In the genomic region with DNA sequence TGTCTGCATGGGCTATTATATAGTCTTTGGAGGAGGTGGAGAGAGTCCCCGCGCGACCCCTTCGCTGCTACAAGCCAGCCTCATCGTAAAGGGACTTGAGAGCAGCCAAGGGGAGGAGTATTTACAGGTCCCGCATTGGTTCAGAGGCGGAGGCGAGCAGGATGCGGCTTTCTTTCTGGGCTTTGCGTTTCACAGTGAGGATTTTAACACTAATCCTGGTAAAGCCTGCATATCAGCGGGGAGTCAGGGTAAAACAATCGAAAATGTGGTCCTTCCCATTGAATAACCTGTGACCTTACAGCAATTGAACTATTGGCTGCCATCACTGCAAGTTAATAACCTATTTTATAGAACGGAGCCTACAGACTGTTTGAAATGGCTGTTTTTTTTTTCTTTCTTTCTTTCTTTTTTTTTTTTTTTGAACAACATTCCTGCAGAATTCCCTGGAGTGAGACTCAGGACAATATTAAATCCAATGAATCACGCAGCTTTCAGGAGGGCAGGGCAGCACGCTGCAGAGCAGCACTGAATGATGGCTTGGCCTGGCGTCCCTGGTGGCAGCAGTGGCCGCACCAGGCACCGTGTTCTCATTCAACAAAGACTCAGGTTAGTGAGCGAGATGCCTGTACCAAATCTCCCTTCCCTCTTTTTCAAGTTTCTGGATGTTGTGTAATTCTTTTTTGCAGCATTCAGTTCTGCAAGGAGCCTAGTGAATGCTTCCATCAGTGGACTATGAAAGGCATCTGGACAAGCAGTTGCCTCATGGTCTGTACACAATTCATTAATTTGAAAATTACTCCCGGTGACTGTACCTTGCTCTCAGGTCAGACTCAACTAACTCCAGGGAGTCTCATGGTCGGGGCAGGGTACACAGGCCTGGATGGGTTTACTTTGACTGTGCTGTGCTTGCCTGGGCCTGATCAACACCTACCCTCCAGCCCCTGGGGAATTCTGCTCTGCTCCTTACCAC, we compare ENCODE assay signal across 13 cellular contexts. TPM values are rescaled to one million over a fixed set of nuclear protein-coding genes. Genes with fewer than 3 reads are reported as not detected.
DNase-seq lines count a peak whose midpoint lies in the region; ATAC-seq and TF ChIP-seq lines count a peak whose summit lies in the region.
"Had no signal": no experiment of that assay in that cellular context is flagged by ENCODE, and none has a peak within 500 bp of the region (broad histone marks: within the 10 kb centered on the region; RNA-seq: fewer than 3 reads in every experiment).

No MANE protein-coding gene starts in this region.

- TF ChIP-seq CTCF in PC-3 (conservative IDR thresholded peaks at IDR 0.05; ENCODE audit: low read depth, low read length) (no peak), epithelial cell of esophagus (IDR thresholded peaks at IDR 0.05; ENCODE audit: insufficient read depth, low read depth, low read length, missing control alignments) (no peak)

- peak overlapping the region; percentile 96 for H3K27ac ChIP-seq in PC-3 (ENCODE audit: low read length)
- peak overlapping the region; percentile 45 for H3K27ac ChIP-seq in mesodermal cell (ENCODE audit: low read depth, low read length, severe bottlenecking)
- H3K27ac ChIP-seq: parathyroid adenoma had no signal

- H3K9ac ChIP-seq in PC-3 (ENCODE audit: low read length) = peak overlapping the region; percentile 65
- H3K9ac ChIP-seq: parathyroid adenoma had no signal

- DNase-seq in AG08395 (ENCODE audit: low spot score) (peak; percentile 30), PC-3 (no peak), epithelial cell of esophagus (ENCODE audit: low read depth) (peak; percentile 60), SKM-1 (lab: John Stamatoyannopoulos, UW; ENCODE audit: unreplicated experiment) (no peak), NOMO-1 treated with dmso at 0.1 percent for 144 hours (lab: John Stamatoyannopoulos, UW; ENCODE audit: unreplicated experiment) (no peak), SIG-M5 treated with dmso at 0.1 percent for 504 hours (lab: John Stamatoyannopoulos, UW; ENCODE audit: unreplicated experiment) (no peak)
- no peak for DNase-seq in activated CD4-positive, alpha-beta T cell treated with anti-CD3 and anti-CD28 coated beads for 4 hours
- DNase-seq: activated CD8-positive, alpha-beta memory T cell treated with anti-CD3 and anti-CD28 coated beads, Interleukin-2, amount 50 U/mL, for 48 hours; left ventricle myocardium superior; stimulated activated CD4-positive, alpha-beta T cell treated with anti-CD3 and anti-CD28 coated beads, Interleukin-4, amount 100 ng/mL, for 24 hours had no signal

- no peaks in the 10 kb centered on the region for H4K20me1 ChIP-seq in PC-3 (ENCODE audit: low read length)

- H3K4me3 ChIP-seq in PC-3 (ENCODE audit: low read length) (no peak overlapping the region), epithelial cell of esophagus (ENCODE audit: low read length) (no peak overlapping the region), mesodermal cell (ENCODE audit: extremely low read depth, insufficient read depth, low read length, poor library complexity, severe bottlenecking) (no peak overlapping the region)

- no peaks in the 10 kb centered on the region for H3F3A ChIP-seq in PC-3 (ENCODE audit: low read length, unreplicated experiment)

- CTCF ChIA-PET in PC-3 (lab: Charles Lee) = no interaction called here

- no peak for ATAC-seq in PC-3
- ATAC-seq: left ventricle myocardium superior had no signal

- BruUV-seq in PC-3 (replicated peaks; lab: Mats Ljungman, UMichigan) = no TSS peak

- WGBS in mesodermal cell (ENCODE audit: insufficient coverage in 2 of 2), 2 experiments = 36 to 44% methylated on average over 15 to 19 of the region's 21 CpGs

- peak overlapping the region; percentile 62 for H3K4me2 ChIP-seq in PC-3 (ENCODE audit: low read length)

- intact Hi-C loops in PC-3 (cut with micrococcal nuclease) = no loop called here

- H3K36me3 ChIP-seq in PC-3 (ENCODE audit: low read depth, low read length) (no peaks in the 10 kb centered on the region), mesodermal cell (ENCODE audit: control insufficient read depth, insufficient read depth, low read length) (no peaks in the 10 kb centered on the region)

- H3K9me3 ChIP-seq in PC-3 (ENCODE audit: low read length) = no peaks in the 10 kb centered on the region
- no peaks in the 10 kb centered on the region for H3K9me3 ChIP-seq in mesodermal cell (ENCODE audit: control insufficient read depth, low read length)

- H3K9me2 ChIP-seq in PC-3 (replicated peaks; ENCODE audit: low read length) = no peaks in the 10 kb centered on the region

- H2AFZ ChIP-seq in PC-3 (ENCODE audit: low read length) = peak overlapping the region; percentile 22; the same call in 1 of the 2 replicates
- H2AFZ ChIP-seq: parathyroid adenoma had no signal

- POLR2A ChIA-PET in PC-3 (lab: Charles Lee; ENCODE audit: unreplicated experiment) = no interaction called here

- H3K27me3 ChIP-seq in PC-3 (ENCODE audit: low read length) = peaks cover 10% of the 10 kb centered on the region; the same call in 1 of the 2 replicates

- no peaks in the 10 kb centered on the region for H3K79me2 ChIP-seq in PC-3 (ENCODE audit: low read length)
- H3K79me2 ChIP-seq: parathyroid adenoma had no signal

- peaks cover 38% of the 10 kb centered on the region for H3K4me1 ChIP-seq in PC-3 (ENCODE audit: insufficient read depth, low read length)
- H3K4me1 ChIP-seq in mesodermal cell (ENCODE audit: control insufficient read depth, insufficient read depth, low read length, poor library complexity, severe bottlenecking) = peaks cover 23% of the 10 kb centered on the region
- H3K4me1 ChIP-seq: parathyroid adenoma had no signal

RNA-seq across cellular contexts. Expression of gene SMIM21, which starts 19.8 kb away (rescaled TPM):
- not detected in 2 replicates for total RNA-seq in PC-3 (2014; rRNA removed)
- polyA plus RNA-seq in mesodermal cell (2013, experiment 1 of 2) = not detected
- not detected for polyA plus RNA-seq in mesodermal cell (2013, experiment 2 of 2)
- total RNA-seq: aorta, left ventricle myocardium superior had no signal
- polyA plus RNA-seq: aorta had no signal

Comparison
In these comparisons a context has a peak if more than half of its experiments do, and no peak if none do; other contexts are left out.
1. DNase-seq: peak in AG08395 (single experiment) and epithelial cell of esophagus (single experiment); none in PC-3 (single experiment), SKM-1 (single experiment), NOMO-1 treated with dmso at 0.1 percent for 144 hours (single experiment), SIG-M5 treated with dmso at 0.1 percent for 504 hours (single experiment) and activated CD4-positive, alpha-beta T cell treated with anti-CD3 and anti-CD28 coated beads for 4 hours (0 of 2).